Comparison of ENCODE assay signal across 1 cellular context in genomic region chr5:35745193-35745592, GRCh38.
TF ChIP-seq lines count a peak whose summit lies in the region.

No MANE protein-coding gene starts in this region.

TF ChIP-seq in GM12878, 131 proteins besides CTCF, POLR2A, EP300 and RAD21:
- TF ChIP-seq, protein P1, sequence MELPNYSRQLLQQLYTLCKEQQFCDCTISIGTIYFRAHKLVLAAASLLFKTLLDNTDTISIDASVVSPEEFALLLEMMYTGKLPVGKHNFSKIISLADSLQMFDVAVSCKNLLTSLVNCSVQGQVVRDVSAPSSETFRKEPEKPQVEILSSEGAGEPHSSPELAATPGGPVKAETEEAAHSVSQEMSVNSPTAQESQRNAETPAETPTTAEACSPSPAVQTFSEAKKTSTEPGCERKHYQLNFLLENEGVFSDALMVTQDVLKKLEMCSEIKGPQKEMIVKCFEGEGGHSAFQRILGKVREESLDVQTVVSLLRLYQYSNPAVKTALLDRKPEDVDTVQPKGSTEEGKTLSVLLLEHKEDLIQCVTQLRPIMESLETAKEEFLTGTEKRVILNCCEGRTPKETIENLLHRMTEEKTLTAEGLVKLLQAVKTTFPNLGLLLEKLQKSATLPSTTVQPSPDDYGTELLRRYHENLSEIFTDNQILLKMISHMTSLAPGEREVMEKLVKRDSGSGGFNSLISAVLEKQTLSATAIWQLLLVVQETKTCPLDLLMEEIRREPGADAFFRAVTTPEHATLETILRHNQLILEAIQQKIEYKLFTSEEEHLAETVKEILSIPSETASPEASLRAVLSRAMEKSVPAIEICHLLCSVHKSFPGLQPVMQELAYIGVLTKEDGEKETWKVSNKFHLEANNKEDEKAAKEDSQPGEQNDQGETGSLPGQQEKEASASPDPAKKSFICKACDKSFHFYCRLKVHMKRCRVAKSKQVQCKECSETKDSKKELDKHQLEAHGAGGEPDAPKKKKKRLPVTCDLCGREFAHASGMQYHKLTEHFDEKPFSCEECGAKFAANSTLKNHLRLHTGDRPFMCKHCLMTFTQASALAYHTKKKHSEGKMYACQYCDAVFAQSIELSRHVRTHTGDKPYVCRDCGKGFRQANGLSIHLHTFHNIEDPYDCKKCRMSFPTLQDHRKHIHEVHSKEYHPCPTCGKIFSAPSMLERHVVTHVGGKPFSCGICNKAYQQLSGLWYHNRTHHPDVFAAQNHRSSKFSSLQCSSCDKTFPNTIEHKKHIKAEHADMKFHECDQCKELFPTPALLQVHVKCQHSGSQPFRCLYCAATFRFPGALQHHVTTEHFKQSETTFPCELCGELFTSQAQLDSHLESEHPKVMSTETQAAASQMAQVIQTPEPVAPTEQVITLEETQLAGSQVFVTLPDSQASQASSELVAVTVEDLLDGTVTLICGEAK (IDR thresholded peaks at IDR 0.05; ENCODE audit: borderline replicate concordance) = no peak
- TF ChIP-seq HDAC6 (IDR thresholded peaks at IDR 0.05; ENCODE audit: unreplicated experiment) (no peak), ZNF622 (IDR thresholded peaks at IDR 0.05) (no peak), SIN3A (IDR thresholded peaks at IDR 0.05; ENCODE audit: low read depth, low read length) (no peak)
